ENCODE assay signal across 17 cellular contexts in the genomic region with DNA sequence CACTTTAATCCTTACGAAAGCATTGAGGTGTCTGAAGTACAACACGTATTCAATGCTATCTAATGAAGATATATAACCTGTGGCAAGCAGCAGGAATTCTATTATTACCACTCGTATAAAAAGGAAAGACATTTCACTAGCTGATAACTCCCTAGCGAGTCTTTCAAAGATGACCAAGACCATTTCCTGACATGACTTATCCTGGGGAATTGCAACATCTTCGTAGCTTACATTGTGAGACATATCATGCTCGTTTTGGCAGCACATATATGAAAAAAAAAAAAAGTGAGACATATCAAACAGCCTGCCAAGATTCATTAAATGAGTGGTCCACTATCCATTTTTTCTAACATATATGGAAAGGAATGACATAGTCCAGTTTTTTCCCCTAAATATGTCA.
"Had no signal": no experiment of that assay in that cellular context is flagged by ENCODE, and none has a peak within 500 bp of the region (broad histone marks: within the 10 kb centered on the region; RNA-seq: fewer than 3 reads in every experiment).

No MANE protein-coding gene starts in this region.

- H2AFZ ChIP-seq: hepatocyte had no signal

- H3K9me3 ChIP-seq: upper lobe of left lung had no signal

- H3K4me3 ChIP-seq: hepatocyte, right atrium auricular region, upper lobe of left lung had no signal

- H3K27me3 Mint-ChIP-seq: activated CD4-positive, alpha-beta T cell treated with anti-CD3 and anti-CD28 coated beads, Interleukin-2, amount 10 ng/mL, durations not matched to agents 7 days and 5 days; activated naive CD8-positive, alpha-beta T cell treated with anti-CD3 and anti-CD28 coated beads, Interleukin-2, amount 10 ng/mL, durations not matched to agents 7 days and 5 days; progenitor cell of endocrine pancreas; stimulated activated naive CD8-positive, alpha-beta T cell treated with anti-CD3 and anti-CD28 coated beads, Interleukin-15, amount 100 ng/mL, for 72 hours had no signal

- H3K4me1 ChIP-seq: right atrium auricular region, upper lobe of left lung had no signal

- DNase-seq: activated CD4-positive, alpha-beta T cell treated with anti-CD3 and anti-CD28 coated beads, Interleukin-2, amount 10 ng/mL, durations not matched to agents 7 days and 5 days; activated naive CD4-positive, alpha-beta T cell; activated naive CD8-positive, alpha-beta T cell treated with anti-CD3 and anti-CD28 coated beads, Interleukin-2, amount 10 ng/mL, durations not matched to agents 7 days and 5 days; anterior cingulate cortex; dermis blood vessel endothelial cell; erythroblast; kidney; left ventricle myocardium superior; nucleus accumbens; stimulated activated CD4-positive, alpha-beta T cell treated with anti-CD3 and anti-CD28 coated beads, Interleukin-1b, Interleukin-23, amount 100 ng/mL, for 48 hours; stimulated activated naive CD8-positive, alpha-beta T cell treated with anti-CD3 and anti-CD28 coated beads, Interleukin-15, amount 100 ng/mL, for 72 hours; upper lobe of left lung had no signal

- H3K4me3 Mint-ChIP-seq: activated CD4-positive, alpha-beta T cell treated with anti-CD3 and anti-CD28 coated beads, Interleukin-2, amount 10 ng/mL, durations not matched to agents 7 days and 5 days; activated naive CD8-positive, alpha-beta T cell treated with anti-CD3 and anti-CD28 coated beads, Interleukin-2, amount 10 ng/mL, durations not matched to agents 7 days and 5 days; nephron; stimulated activated naive CD8-positive, alpha-beta T cell treated with anti-CD3 and anti-CD28 coated beads, Interleukin-15, amount 100 ng/mL, for 72 hours; T-helper 2 cell treated with Interferon-gamma antibody and Interleukin-4, amounts not matched to agents 5 μg/mL and 100 μg/mL, for 36 hours had no signal

- H3K36me3 ChIP-seq: right atrium auricular region, upper lobe of left lung had no signal

- H3K27me3 ChIP-seq: hepatocyte, right atrium auricular region, upper lobe of left lung had no signal

- H3K36me3 Mint-ChIP-seq: activated naive CD8-positive, alpha-beta T cell treated with anti-CD3 and anti-CD28 coated beads, Interleukin-2, amount 10 ng/mL, durations not matched to agents 7 days and 5 days had no signal

- H3K4me1 Mint-ChIP-seq: activated CD4-positive, alpha-beta T cell treated with anti-CD3 and anti-CD28 coated beads, Interleukin-2, amount 10 ng/mL, durations not matched to agents 7 days and 5 days; activated naive CD8-positive, alpha-beta T cell treated with anti-CD3 and anti-CD28 coated beads, Interleukin-2, amount 10 ng/mL, durations not matched to agents 7 days and 5 days; stimulated activated naive CD8-positive, alpha-beta T cell treated with anti-CD3 and anti-CD28 coated beads, Interleukin-15, amount 100 ng/mL, for 72 hours had no signal

- H3K27ac ChIP-seq: hepatocyte, right atrium auricular region, upper lobe of left lung had no signal

- H3K27ac Mint-ChIP-seq: activated CD4-positive, alpha-beta T cell treated with anti-CD3 and anti-CD28 coated beads, Interleukin-2, amount 10 ng/mL, durations not matched to agents 7 days and 5 days; activated naive CD8-positive, alpha-beta T cell treated with anti-CD3 and anti-CD28 coated beads, Interleukin-2, amount 10 ng/mL, durations not matched to agents 7 days and 5 days; nephron; progenitor cell of endocrine pancreas; stimulated activated naive CD8-positive, alpha-beta T cell treated with anti-CD3 and anti-CD28 coated beads, Interleukin-15, amount 100 ng/mL, for 72 hours; T-helper 2 cell treated with Interferon-gamma antibody and Interleukin-4, amounts not matched to agents 5 μg/mL and 100 μg/mL, for 36 hours had no signal

- H3K79me2 ChIP-seq: hepatocyte had no signal
